1 cellular context compared by ENCODE assay signal in the genomic region with DNA sequence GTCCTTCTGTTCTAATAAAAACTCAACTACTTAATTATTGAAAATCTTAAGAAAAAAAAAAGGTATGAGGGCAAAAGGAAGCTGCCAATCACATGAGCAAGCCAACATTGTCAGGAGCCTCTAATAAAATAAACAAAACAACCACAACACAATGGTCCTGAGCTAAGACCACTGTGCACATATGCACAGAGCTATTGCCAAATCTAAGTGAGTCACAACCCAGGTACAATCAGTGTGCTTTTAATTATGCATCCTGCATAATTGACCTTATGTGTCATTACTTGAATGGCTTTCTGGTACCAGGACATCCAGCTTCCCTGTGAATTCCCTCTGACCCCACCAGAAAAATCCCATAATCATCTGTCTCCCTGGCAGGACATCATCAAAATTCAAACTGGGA.
TF ChIP-seq lines count a peak whose summit lies in the region.

No MANE protein-coding gene starts in this region.

TF ChIP-seq in H1, 55 proteins besides CTCF, POLR2A, EP300 and RAD21 (continued from another document):
- TF ChIP-seq, protein P1, sequence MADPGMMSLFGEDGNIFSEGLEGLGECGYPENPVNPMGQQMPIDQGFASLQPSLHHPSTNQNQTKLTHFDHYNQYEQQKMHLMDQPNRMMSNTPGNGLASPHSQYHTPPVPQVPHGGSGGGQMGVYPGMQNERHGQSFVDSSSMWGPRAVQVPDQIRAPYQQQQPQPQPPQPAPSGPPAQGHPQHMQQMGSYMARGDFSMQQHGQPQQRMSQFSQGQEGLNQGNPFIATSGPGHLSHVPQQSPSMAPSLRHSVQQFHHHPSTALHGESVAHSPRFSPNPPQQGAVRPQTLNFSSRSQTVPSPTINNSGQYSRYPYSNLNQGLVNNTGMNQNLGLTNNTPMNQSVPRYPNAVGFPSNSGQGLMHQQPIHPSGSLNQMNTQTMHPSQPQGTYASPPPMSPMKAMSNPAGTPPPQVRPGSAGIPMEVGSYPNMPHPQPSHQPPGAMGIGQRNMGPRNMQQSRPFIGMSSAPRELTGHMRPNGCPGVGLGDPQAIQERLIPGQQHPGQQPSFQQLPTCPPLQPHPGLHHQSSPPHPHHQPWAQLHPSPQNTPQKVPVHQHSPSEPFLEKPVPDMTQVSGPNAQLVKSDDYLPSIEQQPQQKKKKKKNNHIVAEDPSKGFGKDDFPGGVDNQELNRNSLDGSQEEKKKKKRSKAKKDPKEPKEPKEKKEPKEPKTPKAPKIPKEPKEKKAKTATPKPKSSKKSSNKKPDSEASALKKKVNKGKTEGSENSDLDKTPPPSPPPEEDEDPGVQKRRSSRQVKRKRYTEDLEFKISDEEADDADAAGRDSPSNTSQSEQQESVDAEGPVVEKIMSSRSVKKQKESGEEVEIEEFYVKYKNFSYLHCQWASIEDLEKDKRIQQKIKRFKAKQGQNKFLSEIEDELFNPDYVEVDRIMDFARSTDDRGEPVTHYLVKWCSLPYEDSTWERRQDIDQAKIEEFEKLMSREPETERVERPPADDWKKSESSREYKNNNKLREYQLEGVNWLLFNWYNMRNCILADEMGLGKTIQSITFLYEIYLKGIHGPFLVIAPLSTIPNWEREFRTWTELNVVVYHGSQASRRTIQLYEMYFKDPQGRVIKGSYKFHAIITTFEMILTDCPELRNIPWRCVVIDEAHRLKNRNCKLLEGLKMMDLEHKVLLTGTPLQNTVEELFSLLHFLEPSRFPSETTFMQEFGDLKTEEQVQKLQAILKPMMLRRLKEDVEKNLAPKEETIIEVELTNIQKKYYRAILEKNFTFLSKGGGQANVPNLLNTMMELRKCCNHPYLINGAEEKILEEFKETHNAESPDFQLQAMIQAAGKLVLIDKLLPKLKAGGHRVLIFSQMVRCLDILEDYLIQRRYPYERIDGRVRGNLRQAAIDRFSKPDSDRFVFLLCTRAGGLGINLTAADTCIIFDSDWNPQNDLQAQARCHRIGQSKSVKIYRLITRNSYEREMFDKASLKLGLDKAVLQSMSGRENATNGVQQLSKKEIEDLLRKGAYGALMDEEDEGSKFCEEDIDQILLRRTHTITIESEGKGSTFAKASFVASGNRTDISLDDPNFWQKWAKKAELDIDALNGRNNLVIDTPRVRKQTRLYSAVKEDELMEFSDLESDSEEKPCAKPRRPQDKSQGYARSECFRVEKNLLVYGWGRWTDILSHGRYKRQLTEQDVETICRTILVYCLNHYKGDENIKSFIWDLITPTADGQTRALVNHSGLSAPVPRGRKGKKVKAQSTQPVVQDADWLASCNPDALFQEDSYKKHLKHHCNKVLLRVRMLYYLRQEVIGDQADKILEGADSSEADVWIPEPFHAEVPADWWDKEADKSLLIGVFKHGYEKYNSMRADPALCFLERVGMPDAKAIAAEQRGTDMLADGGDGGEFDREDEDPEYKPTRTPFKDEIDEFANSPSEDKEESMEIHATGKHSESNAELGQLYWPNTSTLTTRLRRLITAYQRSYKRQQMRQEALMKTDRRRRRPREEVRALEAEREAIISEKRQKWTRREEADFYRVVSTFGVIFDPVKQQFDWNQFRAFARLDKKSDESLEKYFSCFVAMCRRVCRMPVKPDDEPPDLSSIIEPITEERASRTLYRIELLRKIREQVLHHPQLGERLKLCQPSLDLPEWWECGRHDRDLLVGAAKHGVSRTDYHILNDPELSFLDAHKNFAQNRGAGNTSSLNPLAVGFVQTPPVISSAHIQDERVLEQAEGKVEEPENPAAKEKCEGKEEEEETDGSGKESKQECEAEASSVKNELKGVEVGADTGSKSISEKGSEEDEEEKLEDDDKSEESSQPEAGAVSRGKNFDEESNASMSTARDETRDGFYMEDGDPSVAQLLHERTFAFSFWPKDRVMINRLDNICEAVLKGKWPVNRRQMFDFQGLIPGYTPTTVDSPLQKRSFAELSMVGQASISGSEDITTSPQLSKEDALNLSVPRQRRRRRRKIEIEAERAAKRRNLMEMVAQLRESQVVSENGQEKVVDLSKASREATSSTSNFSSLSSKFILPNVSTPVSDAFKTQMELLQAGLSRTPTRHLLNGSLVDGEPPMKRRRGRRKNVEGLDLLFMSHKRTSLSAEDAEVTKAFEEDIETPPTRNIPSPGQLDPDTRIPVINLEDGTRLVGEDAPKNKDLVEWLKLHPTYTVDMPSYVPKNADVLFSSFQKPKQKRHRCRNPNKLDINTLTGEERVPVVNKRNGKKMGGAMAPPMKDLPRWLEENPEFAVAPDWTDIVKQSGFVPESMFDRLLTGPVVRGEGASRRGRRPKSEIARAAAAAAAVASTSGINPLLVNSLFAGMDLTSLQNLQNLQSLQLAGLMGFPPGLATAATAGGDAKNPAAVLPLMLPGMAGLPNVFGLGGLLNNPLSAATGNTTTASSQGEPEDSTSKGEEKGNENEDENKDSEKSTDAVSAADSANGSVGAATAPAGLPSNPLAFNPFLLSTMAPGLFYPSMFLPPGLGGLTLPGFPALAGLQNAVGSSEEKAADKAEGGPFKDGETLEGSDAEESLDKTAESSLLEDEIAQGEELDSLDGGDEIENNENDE (IDR thresholded peaks at IDR 0.05; ENCODE audit: insufficient replicate concordance, low read length), result no peak
- no peak for TF ChIP-seq SP1 (IDR thresholded peaks at IDR 0.05; ENCODE audit: low read depth, low read length)
- TF ChIP-seq KDM1A (IDR thresholded peaks at IDR 0.05; ENCODE audit: borderline replicate concordance, low read length), result no peak
- no peak for TF ChIP-seq HDAC6 (IDR thresholded peaks at IDR 0.05; ENCODE audit: low read depth, low read length)
- no peak for TF ChIP-seq TCF12 (IDR thresholded peaks at IDR 0.05; ENCODE audit: low read depth, low read length)
TF ChIP-seq in H1: peak in this region for 0.
